8 cellular contexts compared by ENCODE assay signal in the genomic region with DNA sequence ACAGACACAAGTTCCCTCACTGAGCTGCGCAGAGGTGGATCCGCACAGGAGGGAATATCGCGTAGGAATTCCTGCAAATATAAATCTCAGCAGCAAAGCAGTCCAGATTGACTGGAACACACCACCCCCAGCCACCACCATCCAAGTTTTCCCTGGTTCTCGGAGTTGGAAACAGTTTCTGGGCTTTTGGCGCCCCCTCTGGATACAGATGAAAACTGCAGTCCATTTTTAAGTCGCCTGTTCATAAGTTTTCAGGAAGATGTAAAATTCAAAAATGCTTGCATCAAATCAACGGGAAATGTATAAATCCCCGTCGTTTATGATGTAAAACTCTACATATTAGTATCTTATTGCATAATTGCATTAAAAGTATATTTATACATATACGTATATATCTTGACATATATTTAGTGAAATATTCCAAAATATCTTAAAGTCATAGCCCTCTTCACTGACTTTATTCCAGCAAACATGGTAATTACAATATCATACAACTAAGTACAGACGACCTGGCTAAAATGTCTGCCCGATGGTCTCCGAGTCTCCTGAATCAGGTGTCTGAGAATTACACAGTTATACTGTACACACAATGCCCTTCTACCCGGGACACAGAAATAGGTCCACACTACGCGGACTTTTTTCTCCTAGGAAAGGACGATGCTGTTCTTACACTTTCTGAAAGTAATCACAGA. TPM values are rescaled to one million over a fixed set of nuclear protein-coding genes. Genes with fewer than 3 reads are reported as not detected.
A peak's percentile ranks its signal among the peaks of the same experiment; 100 is the strongest.
DNase-seq lines count a peak whose midpoint lies in the region; ATAC-seq and TF ChIP-seq lines count a peak whose summit lies in the region.

No MANE protein-coding gene starts in this region.

- no peaks in the 10 kb centered on the region for H3F3A ChIP-seq in SU-DHL-6 (ENCODE audit: insufficient read depth)

- H3K27ac Mint-ChIP-seq in activated CD8-positive, alpha-beta memory T cell treated with anti-CD3 and anti-CD28 coated beads, Interleukin-2, amount 10 ng/mL, durations not matched to agents 7 days and 5 days, result peak overlapping the region; percentile 44

- no peaks in the 10 kb centered on the region for H3K79me2 ChIP-seq in SU-DHL-6 (ENCODE audit: insufficient read depth, low read length)

- no peaks in the 10 kb centered on the region for H4K20me1 ChIP-seq in SU-DHL-6 (ENCODE audit: low read depth, low read length)

- H2AFZ ChIP-seq in SU-DHL-6 (ENCODE audit: low read depth, low read length, severe bottlenecking), result no peak overlapping the region

- H3K4me1 Mint-ChIP-seq in activated CD8-positive, alpha-beta memory T cell treated with anti-CD3 and anti-CD28 coated beads, Interleukin-2, amount 10 ng/mL, durations not matched to agents 7 days and 5 days, result peaks cover 4% of the 10 kb centered on the region

- H3K27me3 ChIP-seq in SU-DHL-6 (ENCODE audit: low read length), result no peaks in the 10 kb centered on the region

- no peaks in the 10 kb centered on the region for H3K36me3 ChIP-seq in SU-DHL-6 (ENCODE audit: low read length)

- peaks cover 7% of the 10 kb centered on the region for H3K36me3 Mint-ChIP-seq in activated CD8-positive, alpha-beta memory T cell treated with anti-CD3 and anti-CD28 coated beads, Interleukin-2, amount 10 ng/mL, durations not matched to agents 7 days and 5 days

- no peaks in the 10 kb centered on the region for H3K9me3 ChIP-seq in SU-DHL-6 (ENCODE audit: insufficient read depth, low read length)

- peaks cover 76% of the 10 kb centered on the region for H3K27me3 Mint-ChIP-seq in activated CD8-positive, alpha-beta memory T cell treated with anti-CD3 and anti-CD28 coated beads, Interleukin-2, amount 10 ng/mL, durations not matched to agents 7 days and 5 days

- no peaks in the 10 kb centered on the region for H3K9me3 Mint-ChIP-seq in activated CD8-positive, alpha-beta memory T cell treated with anti-CD3 and anti-CD28 coated beads, Interleukin-2, amount 10 ng/mL, durations not matched to agents 7 days and 5 days (ENCODE audit: low read depth)

- no peak for DNase-seq in activated CD8-positive, alpha-beta memory T cell treated with anti-CD3 and anti-CD28 coated beads, Interleukin-2, amount 10 ng/mL, durations not matched to agents 7 days and 5 days
- no peak for DNase-seq in activated CD8-positive, alpha-beta memory T cell treated with anti-CD3 and anti-CD28 coated beads for 24 hours
- peak; percentile 36 for DNase-seq in LNCaP clone FGC (ENCODE audit: low read depth)
- DNase-seq in epithelial cell of proximal tubule (ENCODE audit: low read depth), result no peak
- DNase-seq in midbrain (lab: John Stamatoyannopoulos, UW), result peak; percentile 88
- DNase-seq in iPS-NIHi7 (ENCODE audit: extremely low spot score), result no peak
- DNase-seq in OCI-M2 (lab: John Stamatoyannopoulos, UW; ENCODE audit: unreplicated experiment), result no peak

- H3K27ac ChIP-seq in SU-DHL-6 (ENCODE audit: low read depth, low read length), result no peak overlapping the region

- no peak overlapping the region for H3K4me3 ChIP-seq in LNCaP clone FGC (ENCODE audit: low read depth, low read length)
- no peak overlapping the region for H3K4me3 ChIP-seq in SU-DHL-6 (ENCODE audit: insufficient read depth, low read length, poor library complexity, severe bottlenecking)
- peak overlapping the region; percentile 97 for H3K4me3 ChIP-seq in epithelial cell of proximal tubule (ENCODE audit: low read depth, low read length)

- peak; percentile 76 for TF ChIP-seq CTCF in LNCaP clone FGC (IDR thresholded peaks at IDR 0.05; ENCODE audit: control insufficient read depth, extremely low read depth, insufficient read depth)
- TF ChIP-seq CTCF in SU-DHL-6 (IDR thresholded peaks at IDR 0.05; ENCODE audit: insufficient read depth, low read length, poor library complexity, severe bottlenecking), result peak; percentile 74
- peak; percentile 95 for TF ChIP-seq CTCF in epithelial cell of proximal tubule (conservative IDR thresholded peaks at IDR 0.05; ENCODE audit: low read depth, low read length)

- ATAC-seq in activated CD8-positive, alpha-beta memory T cell treated with anti-CD3 and anti-CD28 coated beads, Interleukin-2, amount 10 ng/mL, durations not matched to agents 7 days and 5 days, result no peak

- no peak overlapping the region for H3K4me3 Mint-ChIP-seq in activated CD8-positive, alpha-beta memory T cell treated with anti-CD3 and anti-CD28 coated beads, Interleukin-2, amount 10 ng/mL, durations not matched to agents 7 days and 5 days

- H3K9ac ChIP-seq in SU-DHL-6 (ENCODE audit: low read length), result no peak overlapping the region

- H3K4me2 ChIP-seq in SU-DHL-6 (ENCODE audit: low read depth, low read length, poor library complexity, severe bottlenecking), result no peak overlapping the region

- no peaks in the 10 kb centered on the region for H3K9me2 ChIP-seq in SU-DHL-6 (replicated peaks; ENCODE audit: insufficient read depth, low read length)

- CTCF ChIA-PET in activated CD8-positive, alpha-beta memory T cell treated with anti-CD3 and anti-CD28 coated beads, Interleukin-2, amount 10 ng/mL, durations not matched to agents 7 days and 5 days (lab: Charles Lee), result no interaction called here

RNA-seq across cellular contexts. Expression of gene SOX9, which starts 2.1 kb away (rescaled TPM):
- total RNA-seq in activated CD8-positive, alpha-beta memory T cell treated with anti-CD3 and anti-CD28 coated beads, Interleukin-2, amount 10 ng/mL, durations not matched to agents 7 days and 5 days, result not detected
- 23.8 and 26.5 TPM in 2 replicates for total RNA-seq in epithelial cell of proximal tubule

Comparison
In these comparisons a context has a peak if more than half of its experiments do, and no peak if none do; other contexts are left out.
1. DNase-seq: peak in LNCaP clone FGC (single experiment) and midbrain (single experiment); none in activated CD8-positive, alpha-beta memory T cell treated with anti-CD3 and anti-CD28 coated beads, Interleukin-2, amount 10 ng/mL, durations not matched to agents 7 days and 5 days (single experiment), activated CD8-positive, alpha-beta memory T cell treated with anti-CD3 and anti-CD28 coated beads for 24 hours (single experiment), epithelial cell of proximal tubule (single experiment), iPS-NIHi7 (single experiment) and OCI-M2 (single experiment).
2. RNA of gene SOX9, which starts 2.1 kb away (total RNA-seq): 23.8 to 26.5 TPM in epithelial cell of proximal tubule; not detected in activated CD8-positive, alpha-beta memory T cell treated with anti-CD3 and anti-CD28 coated beads, Interleukin-2, amount 10 ng/mL, durations not matched to agents 7 days and 5 days; every median in the first group is over 10 times any median in the second.
3. Peak in every context shown above with its lines, with median percentiles within 50 percentile points of each other: CTCF ChIP-seq.